In genomic region chr14:88831285-88831684, GRCh38 we compare ENCODE assay signal across 14 cellular contexts. TPM values are rescaled to one million over a fixed set of nuclear protein-coding genes. Genes with fewer than 3 reads are reported as not detected.
DNase-seq lines count a peak whose midpoint lies in the region; ATAC-seq and TF ChIP-seq lines count a peak whose summit lies in the region.
"Had no signal": no experiment of that assay in that cellular context is flagged by ENCODE, and none has a peak within 500 bp of the region (broad histone marks: within the 10 kb centered on the region; RNA-seq: fewer than 3 reads in every experiment).

No MANE protein-coding gene starts in this region.

- DNase-seq in AG20443 (ENCODE audit: low spot score) (peak; percentile 67), NCI-H446 treated with DMSO at 0.1 percent for 48 hours (lab: John Stamatoyannopoulos, UW) (peak; percentile 78), coronary artery (ENCODE audit: low spot score) (no peak), omental fat pad (ENCODE audit: low spot score) (no peak), Caco-2 (no peak), retina (no peak), chondrocyte (ENCODE audit: low spot score) (no peak)
- no peak for DNase-seq in natural killer cell treated with Interleukin-12 subunit alpha and Interleukin-12 subunit beta and Interleukin-15 and Interleukin-18, amount 100 ng/mL, for 72 hours (ENCODE audit: low spot score)
- DNase-seq: CD4-positive, alpha-beta T cell; Karpas-422; mesendoderm; trophoblast cell had no signal

- POLR2A ChIA-PET in Caco-2 (lab: Charles Lee) = no interaction called here

- H3K27ac Mint-ChIP-seq in Caco-2 (ENCODE audit: unreplicated experiment) (no peak overlapping the region), chondrocyte (ENCODE audit: unreplicated experiment) (no peak overlapping the region)
- no peak overlapping the region for H3K27ac Mint-ChIP-seq in natural killer cell treated with Interleukin-12 subunit alpha and Interleukin-12 subunit beta and Interleukin-15 and Interleukin-18, amount 100 ng/mL, for 72 hours
- H3K27ac Mint-ChIP-seq: activated T-helper 1 cell treated with anti-CD3 and anti-CD28 coated beads, Interleukin-12 subunit alpha, Interleukin-12 subunit beta, Interleukin-2, Interleukin-4 antibody, amounts not matched to agents 30 ng/mL and 10 ng/mL and 1 ng/mL, durations not matched to agents 14 hours and 24 hours and 36 hours; CD4-positive, alpha-beta T cell had no signal

- no peaks in the 10 kb centered on the region for H3K9me3 ChIP-seq in Caco-2

- H3K36me3 Mint-ChIP-seq in Caco-2 (ENCODE audit: insufficient read depth, unreplicated experiment) (no peaks in the 10 kb centered on the region), chondrocyte (ENCODE audit: low read depth) (no peaks in the 10 kb centered on the region)
- no peaks in the 10 kb centered on the region for H3K36me3 Mint-ChIP-seq in natural killer cell treated with Interleukin-12 subunit alpha and Interleukin-12 subunit beta and Interleukin-15 and Interleukin-18, amount 100 ng/mL, for 72 hours

- no TSS peak for BruUV-seq in Caco-2 (replicated peaks; lab: Mats Ljungman, UMichigan)

- no peaks in the 10 kb centered on the region for H3K9me3 Mint-ChIP-seq in Caco-2 (ENCODE audit: unreplicated experiment)
- no peaks in the 10 kb centered on the region for H3K9me3 Mint-ChIP-seq in natural killer cell treated with Interleukin-12 subunit alpha and Interleukin-12 subunit beta and Interleukin-15 and Interleukin-18, amount 100 ng/mL, for 72 hours
- H3K9me3 Mint-ChIP-seq in chondrocyte (ENCODE audit: low read depth) = no peaks in the 10 kb centered on the region
- H3K9me3 Mint-ChIP-seq: activated T-helper 1 cell treated with anti-CD3 and anti-CD28 coated beads, Interleukin-12 subunit alpha, Interleukin-12 subunit beta, Interleukin-2, Interleukin-4 antibody, amounts not matched to agents 30 ng/mL and 10 ng/mL and 1 ng/mL, durations not matched to agents 14 hours and 24 hours and 36 hours; CD4-positive, alpha-beta T cell had no signal

- H3K27me3 Mint-ChIP-seq in Caco-2 (ENCODE audit: insufficient read depth, unreplicated experiment) = no peaks in the 10 kb centered on the region
- peaks cover 8 to 16% of the 10 kb centered on the region in 2 donors for H3K27me3 Mint-ChIP-seq in natural killer cell treated with Interleukin-12 subunit alpha and Interleukin-12 subunit beta and Interleukin-15 and Interleukin-18, amount 100 ng/mL, for 72 hours
- no peaks in the 10 kb centered on the region for H3K27me3 Mint-ChIP-seq in chondrocyte (ENCODE audit: low read depth)
- H3K27me3 Mint-ChIP-seq: CD4-positive, alpha-beta T cell had no signal

- peak; percentile 93 for ATAC-seq in omental fat pad (ENCODE audit: low FRiP score)
- ATAC-seq in natural killer cell treated with Interleukin-12 subunit alpha and Interleukin-12 subunit beta and Interleukin-15 and Interleukin-18, amount 100 ng/mL, for 72 hours = no peak

- H3K27ac ChIP-seq in coronary artery = peak overlapping the region; percentile 40 to 76
- H3K27ac ChIP-seq: VCaP had no signal

- H3K4me3 Mint-ChIP-seq in Caco-2 (ENCODE audit: unreplicated experiment) (no peak overlapping the region), chondrocyte (ENCODE audit: unreplicated experiment) (no peak overlapping the region)
- no peak overlapping the region for H3K4me3 Mint-ChIP-seq in natural killer cell treated with Interleukin-12 subunit alpha and Interleukin-12 subunit beta and Interleukin-15 and Interleukin-18, amount 100 ng/mL, for 72 hours
- H3K4me3 Mint-ChIP-seq: activated T-helper 1 cell treated with anti-CD3 and anti-CD28 coated beads, Interleukin-12 subunit alpha, Interleukin-12 subunit beta, Interleukin-2, Interleukin-4 antibody, amounts not matched to agents 30 ng/mL and 10 ng/mL and 1 ng/mL, durations not matched to agents 14 hours and 24 hours and 36 hours; CD4-positive, alpha-beta T cell had no signal

- intact Hi-C loops in Caco-2 (cut with micrococcal nuclease; ENCODE audit: unreplicated experiment) = no loop called here

- H3K4me3 ChIP-seq in coronary artery (no peak overlapping the region), Caco-2 (ENCODE audit: low read depth, low read length) (no peak overlapping the region)

- H3K27me3 ChIP-seq in Caco-2 (replicated peaks; ENCODE audit: control insufficient read depth, insufficient read depth, low read length) = no peaks in the 10 kb centered on the region

- H3K36me3 ChIP-seq in Caco-2 (ENCODE audit: control insufficient read depth, insufficient read depth, low read length) = no peaks in the 10 kb centered on the region

- H3K4me1 ChIP-seq in Caco-2 = no peaks in the 10 kb centered on the region

- TF ChIP-seq CTCF in coronary artery (IDR thresholded peaks at IDR 0.05) (no peak), omental fat pad (IDR thresholded peaks at IDR 0.05) (no peak), Caco-2 (IDR thresholded peaks at IDR 0.05; ENCODE audit: insufficient read depth in 1 of 2, low read depth in 1 of 2, low read length in 1 of 2, severe bottlenecking in 1 of 2, unreplicated experiment in 1 of 2) (no peak), chondrocyte (IDR thresholded peaks at IDR 0.05) (no peak)

- H3K4me1 Mint-ChIP-seq in Caco-2 (ENCODE audit: low read depth, unreplicated experiment) (no peaks in the 10 kb centered on the region), chondrocyte (ENCODE audit: low read depth) (peaks cover 75% of the 10 kb centered on the region)
- no peaks in the 10 kb centered on the region for H3K4me1 Mint-ChIP-seq in natural killer cell treated with Interleukin-12 subunit alpha and Interleukin-12 subunit beta and Interleukin-15 and Interleukin-18, amount 100 ng/mL, for 72 hours (ENCODE audit: low read depth in 2 of 2)

- CTCF ChIA-PET in Caco-2 (lab: Charles Lee) = no interaction called here

RNA-seq across cellular contexts. Expression of gene TTC8, which starts 6.8 kb away (rescaled TPM):
- total RNA-seq in omental fat pad (10 to 100 TPM in 3 of 4 donors, 1 to 10 TPM in 1; 8.6 to 33.0 (median 18.6) TPM), Caco-2 (2022) (9.6 and 13.6 TPM in 2 replicates), chondrocyte (25.9 to 32.6 TPM (median 27.2 TPM) in 3 replicates)
- total RNA-seq in natural killer cell treated with Interleukin-12 subunit alpha and Interleukin-12 subunit beta and Interleukin-15 and Interleukin-18, amount 100 ng/mL, for 72 hours = 1 to 10 TPM; 1.9 to 4.2 TPM

RNA-seq across cellular contexts. Expression of gene EML5, which starts 38.5 kb away (rescaled TPM):
- total RNA-seq in omental fat pad (under 1 TPM; 0.36 to 0.63 (median 0.47) TPM), Caco-2 (2022) (0.11 and 0.28 TPM in 2 replicates), chondrocyte (0.19 TPM in 1 of 3 replicates, not detected in the others)
- 10 to 100 TPM in 1 of 2 donors, 1 to 10 TPM in 1; 4.0 to 12.3 TPM for total RNA-seq in natural killer cell treated with Interleukin-12 subunit alpha and Interleukin-12 subunit beta and Interleukin-15 and Interleukin-18, amount 100 ng/mL, for 72 hours

Comparison
In these comparisons a context has a peak if more than half of its experiments do, and no peak if none do; other contexts are left out.
1. DNase-seq: peak in AG20443 (single experiment) and NCI-H446 treated with DMSO at 0.1 percent for 48 hours (single experiment); none in coronary artery (single experiment), omental fat pad (single experiment), Caco-2 (0 of 2), retina (single experiment), natural killer cell treated with Interleukin-12 subunit alpha and Interleukin-12 subunit beta and Interleukin-15 and Interleukin-18, amount 100 ng/mL, for 72 hours (single experiment) and chondrocyte (single experiment).